10 cellular contexts compared by ENCODE assay signal in the genomic region with DNA sequence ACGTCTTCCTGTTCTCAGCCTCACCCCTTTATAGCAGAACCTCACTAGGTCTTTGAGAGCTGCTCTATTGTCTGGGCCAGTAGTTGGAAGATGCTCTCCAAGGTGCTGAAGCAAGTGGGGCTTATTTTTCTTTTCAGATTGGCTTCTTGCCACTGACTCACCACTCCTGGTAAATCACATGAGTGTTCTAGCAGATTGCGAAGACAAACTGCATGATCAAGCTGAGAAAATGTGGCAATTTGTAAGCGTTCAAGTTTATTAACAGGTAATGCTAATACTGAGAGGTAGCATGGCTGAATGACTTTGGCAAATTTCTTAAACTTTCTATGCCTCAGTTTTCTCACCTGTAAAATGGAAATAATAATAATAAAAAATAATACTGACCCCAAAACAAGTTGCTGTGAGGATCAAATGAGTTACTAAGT. TPM values are rescaled to one million over a fixed set of nuclear protein-coding genes. Genes with fewer than 3 reads are reported as not detected.
DNase-seq lines count a peak whose midpoint lies in the region; ATAC-seq and TF ChIP-seq lines count a peak whose summit lies in the region.
"Had no signal": no experiment of that assay in that cellular context is flagged by ENCODE, and none has a peak within 500 bp of the region (broad histone marks: within the 10 kb centered on the region; RNA-seq: fewer than 3 reads in every experiment).

No MANE protein-coding gene starts in this region.

- intact Hi-C loops in activated CD4-positive, alpha-beta T cell treated with anti-CD3 and anti-CD28 coated beads, Interleukin-2, amount 10 ng/mL, durations not matched to agents 24 days and 14 days (cut with micrococcal nuclease), result no loop called here
- intact Hi-C loops in PC-3 (cut with micrococcal nuclease), result loop anchor here (2.0 to 10.0 kb wide), 3 partner anchors 16 to 130 kb away; a partner anchor contains a TSS

- no peak for ATAC-seq in PC-3
- ATAC-seq in HG03095 (IDR thresholded peaks at IDR 0.05; ENCODE audit: unreplicated experiment), result no peak
- no peak for ATAC-seq in GM21526 (IDR thresholded peaks at IDR 0.05; ENCODE audit: low FRiP score, unreplicated experiment)

- no peak overlapping the region for H3K4me3 ChIP-seq in PC-3 (ENCODE audit: low read length)

- no TSS peak for BruUV-seq in PC-3 (replicated peaks; lab: Mats Ljungman, UMichigan)

- H3K36me3 Mint-ChIP-seq in activated CD4-positive, alpha-beta T cell treated with anti-CD3 and anti-CD28 coated beads, Interleukin-2, amount 10 ng/mL, durations not matched to agents 24 days and 14 days (ENCODE audit: low read depth), result no peaks in the 10 kb centered on the region

- H3K9me2 ChIP-seq in PC-3 (replicated peaks; ENCODE audit: low read length), result no peaks in the 10 kb centered on the region

- no peaks in the 10 kb centered on the region for H3K36me3 ChIP-seq in PC-3 (ENCODE audit: low read depth, low read length)

- no peak overlapping the region for H3K27ac Mint-ChIP-seq in activated CD4-positive, alpha-beta T cell treated with anti-CD3 and anti-CD28 coated beads, Interleukin-2, amount 10 ng/mL, durations not matched to agents 24 days and 14 days
- H3K27ac Mint-ChIP-seq: activated B cell treated with CpG ODN at 0.5 μM for 24 hours had no signal

- peaks cover 14% of the 10 kb centered on the region; the same call in 1 of the 2 replicates for H3K4me1 ChIP-seq in PC-3 (ENCODE audit: insufficient read depth, low read length)

- CTCF ChIA-PET in PC-3 (lab: Charles Lee), result interaction anchor here (1.2 kb wide), 1 partner anchor 130 kb away, joined by 3 read pairs; no protein-coding TSS in a partner anchor

- TF ChIP-seq CTCF in PC-3 (conservative IDR thresholded peaks at IDR 0.05; ENCODE audit: low read depth, low read length), result no peak

- no peaks in the 10 kb centered on the region for H3F3A ChIP-seq in PC-3 (ENCODE audit: low read length, unreplicated experiment)

- H3K4me3 Mint-ChIP-seq in activated CD4-positive, alpha-beta T cell treated with anti-CD3 and anti-CD28 coated beads, Interleukin-2, amount 10 ng/mL, durations not matched to agents 24 days and 14 days, result no peak overlapping the region
- H3K4me3 Mint-ChIP-seq: activated B cell treated with CpG ODN at 0.5 μM for 24 hours had no signal

- no peak overlapping the region for H3K4me2 ChIP-seq in PC-3 (ENCODE audit: low read length)

- DNase-seq in activated CD4-positive, alpha-beta T cell treated with anti-CD3 and anti-CD28 coated beads, Interleukin-2, amount 10 ng/mL, durations not matched to agents 24 days and 14 days, result peak; percentile 79
- no peak for DNase-seq in activated CD4-positive, alpha-beta T cell treated with anti-CD3 and anti-CD28 coated beads, Interleukin-2, amount 50 U/mL, for 1 hour
- DNase-seq in PC-3, result peak; percentile 94
- peak; percentile 61 for DNase-seq in epidermal melanocyte (ENCODE audit: insufficient read length, low spot score)
- DNase-seq in renal cortical epithelial cell (ENCODE audit: low read depth), result peak; percentile 96
- no peak for DNase-seq in cortex of kidney (lab: John Stamatoyannopoulos, UW)
- DNase-seq: activated B cell treated with CpG ODN at 0.5 μM for 24 hours, right cardiac atrium had no signal

- no peaks in the 10 kb centered on the region for H3K79me2 ChIP-seq in PC-3 (ENCODE audit: low read length)

- H3K27me3 ChIP-seq in PC-3 (ENCODE audit: low read length), result peaks cover 28% of the 10 kb centered on the region

- no peaks in the 10 kb centered on the region for H3K4me1 Mint-ChIP-seq in activated CD4-positive, alpha-beta T cell treated with anti-CD3 and anti-CD28 coated beads, Interleukin-2, amount 10 ng/mL, durations not matched to agents 24 days and 14 days
- H3K4me1 Mint-ChIP-seq: activated B cell treated with CpG ODN at 0.5 μM for 24 hours had no signal

- H4K20me1 ChIP-seq in PC-3 (ENCODE audit: low read length), result no peaks in the 10 kb centered on the region

- H3K27ac ChIP-seq in PC-3 (ENCODE audit: low read length), result no peak overlapping the region

- no peaks in the 10 kb centered on the region for H3K9me3 ChIP-seq in PC-3 (ENCODE audit: low read length)

- peaks cover 3% of the 10 kb centered on the region for H3K9me3 Mint-ChIP-seq in activated CD4-positive, alpha-beta T cell treated with anti-CD3 and anti-CD28 coated beads, Interleukin-2, amount 10 ng/mL, durations not matched to agents 24 days and 14 days
- H3K9me3 Mint-ChIP-seq: activated B cell treated with CpG ODN at 0.5 μM for 24 hours had no signal

- H3K27me3 Mint-ChIP-seq in activated CD4-positive, alpha-beta T cell treated with anti-CD3 and anti-CD28 coated beads, Interleukin-2, amount 10 ng/mL, durations not matched to agents 24 days and 14 days, result peaks cover 9% of the 10 kb centered on the region

- POLR2A ChIA-PET in PC-3 (lab: Charles Lee; ENCODE audit: unreplicated experiment), result no interaction called here

- H3K9ac ChIP-seq in PC-3 (ENCODE audit: low read length), result no peak overlapping the region

- H2AFZ ChIP-seq in PC-3 (ENCODE audit: low read length), result no peak overlapping the region

RNA-seq across cellular contexts. Expression of a gene that starts 59.2 kb away (rescaled TPM):
- total RNA-seq in activated CD4-positive, alpha-beta T cell treated with anti-CD3 and anti-CD28 coated beads, Interleukin-2, amount 10 ng/mL, durations not matched to agents 24 days and 14 days, result not detected in 2 replicates
- total RNA-seq in PC-3 (2014; rRNA removed) (not detected in 2 replicates), renal cortical epithelial cell (not detected in 2 replicates)
- total RNA-seq: activated B cell treated with CpG ODN at 0.5 μM for 24 hours, right cardiac atrium had no signal

Comparison
In these comparisons a context has a peak if more than half of its experiments do, and no peak if none do; other contexts are left out.
1. DNase-seq: peak in activated CD4-positive, alpha-beta T cell treated with anti-CD3 and anti-CD28 coated beads, Interleukin-2, amount 10 ng/mL, durations not matched to agents 24 days and 14 days (single experiment), PC-3 (single experiment), epidermal melanocyte (single experiment) and renal cortical epithelial cell (single experiment); none in activated CD4-positive, alpha-beta T cell treated with anti-CD3 and anti-CD28 coated beads, Interleukin-2, amount 50 U/mL, for 1 hour (single experiment) and cortex of kidney (single experiment).